1 cellular context compared by ENCODE assay signal in genomic region chr9:2676466-2676865, GRCh38.
TF ChIP-seq lines count a peak whose summit lies in the region.

No MANE protein-coding gene starts in this region.

TF ChIP-seq in GM23338, 12 proteins besides CTCF, POLR2A, EP300 and RAD21:
- TF ChIP-seq ZNF462 (CRISPR knock-in tag; IDR thresholded peaks at IDR 0.05) (no peak), ZNF331 (CRISPR knock-in tag; IDR thresholded peaks at IDR 0.05; ENCODE audit: low read depth) (no peak), ZNF114 (CRISPR knock-in tag; IDR thresholded peaks at IDR 0.05) (no peak), CREB1 (CRISPR knock-in tag; IDR thresholded peaks at IDR 0.05; ENCODE audit: low read depth) (no peak), NANOG (IDR thresholded peaks at IDR 0.05; ENCODE audit: borderline replicate concordance) (no peak), JUNB (IDR thresholded peaks at IDR 0.05; ENCODE audit: unreplicated experiment) (no peak), EZH2phosphoT487 (IDR thresholded peaks at IDR 0.05; ENCODE audit: unreplicated experiment) (no peak), EZH2 (IDR thresholded peaks at IDR 0.05; ENCODE audit: low read depth, unreplicated experiment) (no peak), STAT1 (IDR thresholded peaks at IDR 0.05; ENCODE audit: unreplicated experiment) (no peak), POLR2AphosphoS5 (IDR thresholded peaks at IDR 0.05; ENCODE audit: low read depth) (no peak), REST (IDR thresholded peaks at IDR 0.05; ENCODE audit: unreplicated experiment) (no peak)
- TF ChIP-seq, protein P1, sequence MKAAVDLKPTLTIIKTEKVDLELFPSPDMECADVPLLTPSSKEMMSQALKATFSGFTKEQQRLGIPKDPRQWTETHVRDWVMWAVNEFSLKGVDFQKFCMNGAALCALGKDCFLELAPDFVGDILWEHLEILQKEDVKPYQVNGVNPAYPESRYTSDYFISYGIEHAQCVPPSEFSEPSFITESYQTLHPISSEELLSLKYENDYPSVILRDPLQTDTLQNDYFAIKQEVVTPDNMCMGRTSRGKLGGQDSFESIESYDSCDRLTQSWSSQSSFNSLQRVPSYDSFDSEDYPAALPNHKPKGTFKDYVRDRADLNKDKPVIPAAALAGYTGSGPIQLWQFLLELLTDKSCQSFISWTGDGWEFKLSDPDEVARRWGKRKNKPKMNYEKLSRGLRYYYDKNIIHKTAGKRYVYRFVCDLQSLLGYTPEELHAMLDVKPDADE (IDR thresholded peaks at IDR 0.05), result no peak
